In genomic region chr21:24899138-24899537, GRCh38 we compare ENCODE assay signal across 26 cellular contexts.
DNase-seq lines count a peak whose midpoint lies in the region; ATAC-seq, FAIRE-seq and TF ChIP-seq lines count a peak whose summit lies in the region.
"Had no signal": no experiment of that assay in that cellular context is flagged by ENCODE, and none has a peak within 500 bp of the region (broad histone marks: within the 10 kb centered on the region; RNA-seq: fewer than 3 reads in every experiment).

No MANE protein-coding gene starts in this region.

- H3K27ac ChIP-seq in dorsolateral prefrontal cortex = no peak overlapping the region
- H3K27ac ChIP-seq: brain microvascular endothelial cell, epithelial cell of prostate, gastrocnemius medialis, parathyroid adenoma, PC-9, SJSA1, skin epidermis, tibial nerve had no signal

- intact Hi-C loops in dorsolateral prefrontal cortex (cut with DNase I) = no loop called here

- no peak for TF ChIP-seq CTCF in dorsolateral prefrontal cortex (IDR thresholded peaks at IDR 0.05 in 54 of 56, conservative IDR thresholded peaks at IDR 0.05 in 2 of 56; ENCODE audit: low read depth in 1 of 56, partially characterized antibody in 56 of 56)

- ATAC-seq in GM18909 (IDR thresholded peaks at IDR 0.05; ENCODE audit: poor library complexity, unreplicated experiment) (peak; percentile 51), GM21786 (IDR thresholded peaks at IDR 0.05; ENCODE audit: unreplicated experiment) (peak; percentile 46), HG03095 (IDR thresholded peaks at IDR 0.05; ENCODE audit: unreplicated experiment) (peak; percentile 53), memory B cell (ENCODE audit: low read depth) (peak; percentile 67)
- ATAC-seq: gastrocnemius medialis had no signal

- DNase-seq in memory B cell (ENCODE audit: low spot score in 2 of 2) = no peak
- DNase-seq in hippocampal formation (lab: John Stamatoyannopoulos, UW) = no peak
- no peak for DNase-seq in activated naive CD4-positive, alpha-beta T cell (lab: John Stamatoyannopoulos, UW)
- no peak for DNase-seq in H54 (ENCODE audit: insufficient read length, low spot score)
- DNase-seq in dorsolateral prefrontal cortex = no peak
- DNase-seq: activated CD4-positive, alpha-beta T cell treated with anti-CD3 and anti-CD28 coated beads, Interleukin-2, amount 10 ng/mL, durations not matched to agents 7 days and 5 days; activated T-cell treated with anti-CD3 and anti-CD28 coated beads for 4 hours; brain microvascular endothelial cell; gastrocnemius medialis; HFFc6; MM.1S; NCI-H2029; NCI-H524 treated with DMSO at 0.1 percent for 48 hours; PC-9 had no signal

- H3K4me1 Mint-ChIP-seq in memory B cell = peaks cover 15% of the 10 kb centered on the region
- H3K4me1 Mint-ChIP-seq: activated CD4-positive, alpha-beta T cell treated with anti-CD3 and anti-CD28 coated beads, Interleukin-2, amount 10 ng/mL, durations not matched to agents 7 days and 5 days had no signal

- no peak for TF ChIP-seq POLR2A in H54 (IDR thresholded peaks at IDR 0.05; ENCODE audit: low read depth, low read length)

- no peak overlapping the region for H3K4me3 Mint-ChIP-seq in memory B cell
- H3K4me3 Mint-ChIP-seq: activated CD4-positive, alpha-beta T cell treated with anti-CD3 and anti-CD28 coated beads, Interleukin-2, amount 10 ng/mL, durations not matched to agents 7 days and 5 days; activated naive CD8-positive, alpha-beta T cell; HFFc6 had no signal

- H3K9me3 Mint-ChIP-seq in memory B cell = no peaks in the 10 kb centered on the region
- H3K9me3 Mint-ChIP-seq: activated CD4-positive, alpha-beta T cell treated with anti-CD3 and anti-CD28 coated beads, Interleukin-2, amount 10 ng/mL, durations not matched to agents 7 days and 5 days; HFFc6 had no signal

- no peak for FAIRE-seq in H54 (lab: Jason Lieb, UNC)
- FAIRE-seq: D721Med, G401.6 had no signal

- H3K27me3 ChIP-seq in dorsolateral prefrontal cortex = no peaks in the 10 kb centered on the region
- H3K27me3 ChIP-seq: brain microvascular endothelial cell, gastrocnemius medialis, SJSA1, tibial nerve had no signal

- H3K27ac Mint-ChIP-seq in memory B cell = no peak overlapping the region
- H3K27ac Mint-ChIP-seq: activated CD4-positive, alpha-beta T cell treated with anti-CD3 and anti-CD28 coated beads, Interleukin-2, amount 10 ng/mL, durations not matched to agents 7 days and 5 days; activated naive CD8-positive, alpha-beta T cell; HFFc6 had no signal

- H3K27me3 Mint-ChIP-seq in memory B cell = no peaks in the 10 kb centered on the region
- H3K27me3 Mint-ChIP-seq: activated CD4-positive, alpha-beta T cell treated with anti-CD3 and anti-CD28 coated beads, Interleukin-2, amount 10 ng/mL, durations not matched to agents 7 days and 5 days; activated naive CD8-positive, alpha-beta T cell had no signal

- no peaks in the 10 kb centered on the region for H3K36me3 Mint-ChIP-seq in memory B cell
- H3K36me3 Mint-ChIP-seq: activated naive CD8-positive, alpha-beta T cell had no signal

- no peak overlapping the region for H3K4me3 ChIP-seq in dorsolateral prefrontal cortex
- H3K4me3 ChIP-seq: gastrocnemius medialis, lung, PC-9, SJSA1, skin epidermis, tibial nerve had no signal
